8 cellular contexts compared by ENCODE assay signal in genomic region chr5:141850786-141851185, GRCh38. TPM values are rescaled to one million over a fixed set of nuclear protein-coding genes. Genes with fewer than 3 reads are reported as not detected.
DNase-seq lines count a peak whose midpoint lies in the region; ATAC-seq lines count a peak whose summit lies in the region.

No MANE protein-coding gene starts in this region.

- intact Hi-C loops in activated T-helper 1 cell treated with anti-CD3 and anti-CD28 coated beads, Interleukin-12 subunit alpha, Interleukin-12 subunit beta, Interleukin-2, Interleukin-4 antibody, amounts not matched to agents 30 ng/mL and 10 ng/mL and 1 ng/mL, durations not matched to agents 14 hours and 24 hours and 36 hours (cut with micrococcal nuclease) = no loop called here

- no peak for DNase-seq in T-helper 1 cell
- no peak for DNase-seq in activated T-helper 1 cell treated with anti-CD3 and anti-CD28 coated beads, Interleukin-12 subunit alpha, Interleukin-12 subunit beta, Interleukin-2, Interleukin-4 antibody, amounts not matched to agents 30 ng/mL and 10 ng/mL and 1 ng/mL, durations not matched to agents 14 hours and 24 hours and 36 hours (ENCODE audit: low spot score)
- DNase-seq in immature natural killer cell = no peak
- no peak for DNase-seq in NK-92 (lab: John Stamatoyannopoulos, UW; ENCODE audit: unreplicated experiment)

- peak overlapping the region; percentile 51 for H3K4me3 Mint-ChIP-seq in T-helper 1 cell treated with Interleukin-12 subunit alpha and Interleukin-12 subunit beta and Interleukin-4 antibody, amounts not matched to agents 30 μg/mL and 1 μg/mL, for 36 hours
- H3K4me3 Mint-ChIP-seq in activated T-helper 1 cell treated with anti-CD3 and anti-CD28 coated beads, Interleukin-12 subunit alpha, Interleukin-12 subunit beta, Interleukin-2, Interleukin-4 antibody, amounts not matched to agents 30 ng/mL and 10 ng/mL and 1 ng/mL, durations not matched to agents 14 hours and 24 hours and 36 hours = peak overlapping the region; percentile 72
- H3K4me3 Mint-ChIP-seq in immature natural killer cell = peak overlapping the region; percentile 49 to 83 (median 66)

- peak overlapping the region; percentile 59 for H3K27ac Mint-ChIP-seq in T-helper 1 cell treated with Interleukin-12 subunit alpha and Interleukin-12 subunit beta and Interleukin-4 antibody, amounts not matched to agents 30 μg/mL and 1 μg/mL, for 36 hours
- peak overlapping the region; percentile 68 for H3K27ac Mint-ChIP-seq in activated T-helper 1 cell treated with anti-CD3 and anti-CD28 coated beads, Interleukin-12 subunit alpha, Interleukin-12 subunit beta, Interleukin-2, Interleukin-4 antibody, amounts not matched to agents 30 ng/mL and 10 ng/mL and 1 ng/mL, durations not matched to agents 14 hours and 24 hours and 36 hours
- H3K27ac Mint-ChIP-seq in immature natural killer cell = peak overlapping the region in 1 of 6 donors; percentile 72

- peak overlapping the region; percentile 71 for H3K27ac ChIP-seq in temporal lobe (ENCODE audit: low read depth, low read length)

- no peaks in the 10 kb centered on the region for H3K36me3 Mint-ChIP-seq in T-helper 1 cell treated with Interleukin-12 subunit alpha and Interleukin-12 subunit beta and Interleukin-4 antibody, amounts not matched to agents 30 μg/mL and 1 μg/mL, for 36 hours (ENCODE audit: low read depth)
- H3K36me3 Mint-ChIP-seq in activated T-helper 1 cell treated with anti-CD3 and anti-CD28 coated beads, Interleukin-12 subunit alpha, Interleukin-12 subunit beta, Interleukin-2, Interleukin-4 antibody, amounts not matched to agents 30 ng/mL and 10 ng/mL and 1 ng/mL, durations not matched to agents 14 hours and 24 hours and 36 hours (ENCODE audit: low read depth) = no peaks in the 10 kb centered on the region
- H3K36me3 Mint-ChIP-seq in immature natural killer cell = peaks cover 0 to 4% (median 0%) of the 10 kb centered on the region in 3 donors

- peaks cover 11% of the 10 kb centered on the region for H3K4me1 Mint-ChIP-seq in T-helper 1 cell treated with Interleukin-12 subunit alpha and Interleukin-12 subunit beta and Interleukin-4 antibody, amounts not matched to agents 30 μg/mL and 1 μg/mL, for 36 hours (ENCODE audit: low read depth)
- peaks cover 14% of the 10 kb centered on the region for H3K4me1 Mint-ChIP-seq in activated T-helper 1 cell treated with anti-CD3 and anti-CD28 coated beads, Interleukin-12 subunit alpha, Interleukin-12 subunit beta, Interleukin-2, Interleukin-4 antibody, amounts not matched to agents 30 ng/mL and 10 ng/mL and 1 ng/mL, durations not matched to agents 14 hours and 24 hours and 36 hours (ENCODE audit: low read depth)
- peaks cover 9 to 10% of the 10 kb centered on the region in 2 donors for H3K4me1 Mint-ChIP-seq in immature natural killer cell

- H3K27me3 Mint-ChIP-seq in T-helper 1 cell treated with Interleukin-12 subunit alpha and Interleukin-12 subunit beta and Interleukin-4 antibody, amounts not matched to agents 30 μg/mL and 1 μg/mL, for 36 hours (ENCODE audit: low read depth) = peaks cover 3% of the 10 kb centered on the region
- H3K27me3 Mint-ChIP-seq in activated T-helper 1 cell treated with anti-CD3 and anti-CD28 coated beads, Interleukin-12 subunit alpha, Interleukin-12 subunit beta, Interleukin-2, Interleukin-4 antibody, amounts not matched to agents 30 ng/mL and 10 ng/mL and 1 ng/mL, durations not matched to agents 14 hours and 24 hours and 36 hours (ENCODE audit: insufficient read depth) = peaks cover 2% of the 10 kb centered on the region
- peaks cover 0 to 5% (median 3%) of the 10 kb centered on the region in 3 donors for H3K27me3 Mint-ChIP-seq in immature natural killer cell (ENCODE audit: low read depth in 3 of 3)

- ATAC-seq in GM21381 (IDR thresholded peaks at IDR 0.05; ENCODE audit: unreplicated experiment) (no peak), GM19463 (IDR thresholded peaks at IDR 0.05; ENCODE audit: unreplicated experiment) (no peak)

- H3K9me3 Mint-ChIP-seq in T-helper 1 cell treated with Interleukin-12 subunit alpha and Interleukin-12 subunit beta and Interleukin-4 antibody, amounts not matched to agents 30 μg/mL and 1 μg/mL, for 36 hours = no peaks in the 10 kb centered on the region
- H3K9me3 Mint-ChIP-seq in activated T-helper 1 cell treated with anti-CD3 and anti-CD28 coated beads, Interleukin-12 subunit alpha, Interleukin-12 subunit beta, Interleukin-2, Interleukin-4 antibody, amounts not matched to agents 30 ng/mL and 10 ng/mL and 1 ng/mL, durations not matched to agents 14 hours and 24 hours and 36 hours = no peaks in the 10 kb centered on the region
- H3K9me3 Mint-ChIP-seq in immature natural killer cell = no peaks in the 10 kb centered on the region

RNA-seq across cellular contexts. Expression of gene PCDH1, which starts 27.4 kb away (rescaled TPM):
- total RNA-seq in activated T-helper 1 cell treated with anti-CD3 and anti-CD28 coated beads, Interleukin-12 subunit alpha, Interleukin-12 subunit beta, Interleukin-2, Interleukin-4 antibody, amounts not matched to agents 30 ng/mL and 10 ng/mL and 1 ng/mL, durations not matched to agents 14 hours and 24 hours and 36 hours = not detected in 2 replicates
- 10 to 100 TPM; 19.0 to 26.7 (median 21.8) TPM for polyA plus RNA-seq in immature natural killer cell
- 49.2 TPM for total RNA-seq in temporal lobe

Comparison
In these comparisons a context has a peak if more than half of its experiments do, and no peak if none do; other contexts are left out.
1. RNA of gene PCDH1, which starts 27.4 kb away (total RNA-seq): 49.2 TPM in temporal lobe (single experiment); not detected in activated T-helper 1 cell treated with anti-CD3 and anti-CD28 coated beads, Interleukin-12 subunit alpha, Interleukin-12 subunit beta, Interleukin-2, Interleukin-4 antibody, amounts not matched to agents 30 ng/mL and 10 ng/mL and 1 ng/mL, durations not matched to agents 14 hours and 24 hours and 36 hours; every median in the first group is over 10 times any median in the second.
2. Peak in every context shown above with its lines, with median percentiles within 50 percentile points of each other: H3K4me3 Mint-ChIP-seq.